In genomic region chr11:18657696-18658095, GRCh38 we compare ENCODE assay signal across 24 cellular contexts. TPM values are rescaled to one million over a fixed set of nuclear protein-coding genes. Genes with fewer than 3 reads are reported as not detected.
"Had no signal": no experiment of that assay in that cellular context is flagged by ENCODE, and none has a peak within 500 bp of the region (broad histone marks: within the 10 kb centered on the region; RNA-seq: fewer than 3 reads in every experiment).

No MANE protein-coding gene starts in this region.

- H3K9me3 Mint-ChIP-seq: memory B cell; natural killer cell; stimulated activated effector memory CD8-positive, alpha-beta T cell treated with anti-CD3 and anti-CD28 coated beads, Interleukin-12 subunit alpha, Interleukin-12 subunit beta, amount 100 ng/mL, for 72 hours; type B pancreatic cell had no signal

- H3K4me3 Mint-ChIP-seq: memory B cell; natural killer cell; stimulated activated effector memory CD8-positive, alpha-beta T cell treated with anti-CD3 and anti-CD28 coated beads, Interleukin-12 subunit alpha, Interleukin-12 subunit beta, amount 100 ng/mL, for 72 hours; type B pancreatic cell had no signal

- H3K4me1 ChIP-seq: esophagus muscularis mucosa, foreskin keratinocyte, gastroesophageal sphincter, heart left ventricle, parathyroid adenoma, right lobe of liver, stomach, thyroid gland had no signal

- H3K36me3 Mint-ChIP-seq: natural killer cell; stimulated activated effector memory CD8-positive, alpha-beta T cell treated with anti-CD3 and anti-CD28 coated beads, Interleukin-12 subunit alpha, Interleukin-12 subunit beta, amount 100 ng/mL, for 72 hours; type B pancreatic cell had no signal

- H3K27me3 ChIP-seq: dorsolateral prefrontal cortex, heart left ventricle, hepatocyte, neutrophil, right lobe of liver, stomach, thyroid gland had no signal

- DNase-seq: cortex of kidney; dorsolateral prefrontal cortex; effector CD4-positive, alpha-beta T cell; foreskin keratinocyte; heart left ventricle; kidney; natural killer cell; right lobe of liver; stimulated activated CD4-positive, alpha-beta T cell treated with anti-CD3 and anti-CD28 coated beads, Interleukin-2, amount 100 ng/mL, for 24 hours; stimulated activated CD4-positive, alpha-beta T cell treated with anti-CD3 and anti-CD28 coated beads, Interleukin-4, amount 100 ng/mL, for 24 hours; stimulated activated naive CD4-positive, alpha-beta T cell treated with Interleukin-2 at 50 U/mL for 16 hours; stomach; thyroid gland had no signal

- H3K27ac Mint-ChIP-seq: memory B cell; natural killer cell; progenitor cell of endocrine pancreas; stimulated activated effector memory CD8-positive, alpha-beta T cell treated with anti-CD3 and anti-CD28 coated beads, Interleukin-12 subunit alpha, Interleukin-12 subunit beta, amount 100 ng/mL, for 72 hours; type B pancreatic cell had no signal

- H3K27ac ChIP-seq: dorsolateral prefrontal cortex, esophagus muscularis mucosa, foreskin keratinocyte, gastroesophageal sphincter, heart left ventricle, hepatocyte, neutrophil, parathyroid adenoma, right lobe of liver, stomach, thyroid gland had no signal

- H3K4me3 ChIP-seq: dorsolateral prefrontal cortex, esophagus muscularis mucosa, gastroesophageal sphincter, heart left ventricle, hepatocyte, lung, right lobe of liver, stomach, thyroid gland had no signal

- H3K36me3 ChIP-seq: esophagus muscularis mucosa, gastroesophageal sphincter, heart left ventricle, neutrophil, right lobe of liver, stomach, thyroid gland had no signal

- H3K9me3 ChIP-seq: neutrophil, right lobe of liver, thyroid gland had no signal

- ATAC-seq: foreskin keratinocyte; gastroesophageal sphincter; heart left ventricle; left lobe of liver; natural killer cell; right lobe of liver; stimulated activated effector memory CD8-positive, alpha-beta T cell treated with anti-CD3 and anti-CD28 coated beads, Interleukin-12 subunit alpha, Interleukin-12 subunit beta, amount 100 ng/mL, for 72 hours had no signal

- H3K4me1 Mint-ChIP-seq: natural killer cell had no signal

RNA-seq across cellular contexts. Expression of gene MISFA, which starts 58.1 kb away (rescaled TPM):
- total RNA-seq: hepatocyte had no signal
